ENCODE assay signal across 14 cellular contexts in genomic region chr4:17128268-17128667, GRCh38.
"Had no signal": no experiment of that assay in that cellular context is flagged by ENCODE, and none has a peak within 500 bp of the region (broad histone marks: within the 10 kb centered on the region; RNA-seq: fewer than 3 reads in every experiment).

No MANE protein-coding gene starts in this region.

- DNase-seq: activated effector memory CD4-positive, alpha-beta T cell treated with Interleukin-2 at 50 U/mL for 16 hours; activated T-cell treated with anti-CD3 and anti-CD28 coated beads, Interleukin-2, amount 50 U/mL, for 24 hours; amygdala; brain microvascular endothelial cell; dorsolateral prefrontal cortex; kidney; pancreas; stimulated activated CD4-positive, alpha-beta T cell treated with anti-CD3 and anti-CD28 coated beads, Interleukin-4, amount 100 ng/mL, for 4 hours; thyroid gland had no signal

- H3K36me3 Mint-ChIP-seq: activated naive CD4-positive, alpha-beta T cell treated with anti-CD3 and anti-CD28 coated beads, Interleukin-2, amount 50 U/mL, for 72 hours had no signal

- ATAC-seq: activated naive CD4-positive, alpha-beta T cell treated with anti-CD3 and anti-CD28 coated beads, Interleukin-2, amount 50 U/mL, for 72 hours; pancreas had no signal

- H3K9me3 Mint-ChIP-seq: activated T-cell treated with anti-CD3 and anti-CD28 coated beads, Interleukin-2, amount 50 U/mL, for 24 hours; T-helper 2 cell treated with Interferon-gamma antibody and Interleukin-4, amounts not matched to agents 5 μg/mL and 100 μg/mL, for 36 hours had no signal

- H3K4me3 Mint-ChIP-seq: activated T-cell treated with anti-CD3 and anti-CD28 coated beads, Interleukin-2, amount 50 U/mL, for 24 hours; T-helper 2 cell treated with Interferon-gamma antibody and Interleukin-4, amounts not matched to agents 5 μg/mL and 100 μg/mL, for 36 hours had no signal

- H3K4me3 ChIP-seq: dorsolateral prefrontal cortex, hepatocyte, pancreas, skin epidermis, thyroid gland had no signal

- FAIRE-seq: kidney, pancreas, urothelium cell line had no signal

- H3K27ac Mint-ChIP-seq: activated naive CD4-positive, alpha-beta T cell treated with anti-CD3 and anti-CD28 coated beads, Interleukin-2, amount 50 U/mL, for 72 hours; activated T-cell treated with anti-CD3 and anti-CD28 coated beads, Interleukin-2, amount 50 U/mL, for 24 hours; T-helper 2 cell treated with Interferon-gamma antibody and Interleukin-4, amounts not matched to agents 5 μg/mL and 100 μg/mL, for 36 hours had no signal
